Comparison of ENCODE assay signal across 1 cellular context in the genomic region with DNA sequence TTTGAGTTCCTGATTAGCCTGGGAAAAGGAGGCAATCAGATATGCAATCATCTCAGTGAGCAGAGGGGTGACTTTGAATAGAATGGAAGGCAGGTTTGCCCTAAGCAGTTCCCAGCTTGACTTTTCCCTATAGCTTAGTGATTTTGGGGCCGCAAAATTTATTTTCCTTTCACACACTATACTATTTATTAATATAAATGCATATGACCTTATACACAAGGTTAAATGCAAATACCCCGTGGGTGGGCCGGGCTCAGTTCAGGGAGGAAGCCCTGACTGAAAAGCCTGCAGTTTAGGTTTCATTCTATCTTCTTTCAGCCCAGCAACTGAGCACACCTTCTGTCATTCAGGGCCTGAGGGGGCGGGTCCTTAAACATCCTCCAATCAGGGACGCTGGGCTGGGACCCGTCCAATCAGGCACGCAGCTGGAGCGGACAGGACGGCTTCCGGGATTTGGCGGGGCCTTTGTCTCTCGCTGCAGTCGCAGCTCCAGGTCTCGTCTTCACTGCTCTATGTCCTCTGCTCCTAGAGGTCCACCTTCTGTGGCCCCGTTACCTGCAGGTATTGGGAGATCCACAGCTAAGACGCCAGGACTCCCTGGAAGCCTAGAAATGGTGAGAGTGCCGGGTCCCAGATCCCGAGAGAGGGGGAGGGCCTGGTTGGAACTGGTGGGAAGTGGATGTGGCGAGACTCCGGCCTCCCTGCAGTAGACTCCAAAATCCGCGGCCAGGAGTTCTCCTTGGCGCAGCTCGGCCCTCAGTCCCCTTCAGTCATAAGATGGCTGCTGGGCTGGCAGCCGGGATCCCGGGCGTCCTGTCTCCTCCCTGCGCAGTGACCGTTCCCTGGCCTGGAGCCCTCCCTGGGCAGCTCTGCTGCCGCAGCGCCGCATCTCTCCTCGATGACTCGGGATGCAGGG.
A peak's percentile ranks its signal among the peaks of the same experiment; 100 is the strongest.
TF ChIP-seq lines count a peak whose summit lies in the region.

A gene (plus strand): TSS at position 468 of the 916 bp plus-strand sequence. CDS start 45 bp downstream, at position 513.

TF ChIP-seq in HepG2, 621 proteins besides CTCF, POLR2A, EP300 and RAD21 (continued from another document and continues in another):
- TF ChIP-seq ZFP36 (IDR thresholded peaks at IDR 0.05; ENCODE audit: borderline replicate concordance, low read depth, low read length, partially characterized antibody) (no peak), ZNF619 (CRISPR knock-in tag; IDR thresholded peaks at IDR 0.05) (no peak), KAT8 (CRISPR knock-in tag; IDR thresholded peaks at IDR 0.05) (peak; percentile 64; the same call in 1 of the 2 replicates), ZNF30 (CRISPR knock-in tag; IDR thresholded peaks at IDR 0.05) (no peak), SSRP1 (CRISPR knock-in tag; IDR thresholded peaks at IDR 0.05) (no peak), ZNF329 (CRISPR knock-in tag; IDR thresholded peaks at IDR 0.05; ENCODE audit: low read depth) (0 out of 2 replicates have a peak, but pooled peaks have one; percentile 34), GATAD1 (CRISPR knock-in tag; IDR thresholded peaks at IDR 0.05) (no peak), BORCS8-MEF2B (CRISPR knock-in tag; IDR thresholded peaks at IDR 0.05) (peak; percentile 49; the same call in 1 of the 2 replicates), ZNF547 (CRISPR knock-in tag; IDR thresholded peaks at IDR 0.05) (no peak), MATR3 (CRISPR knock-in tag; IDR thresholded peaks at IDR 0.05) (no peak), AHR (CRISPR knock-in tag; IDR thresholded peaks at IDR 0.05) (no peak), HDAC6 (IDR thresholded peaks at IDR 0.05; ENCODE audit: low read depth, low read length) (no peak), CREB1 (IDR thresholded peaks at IDR 0.05) (0 out of 2 replicates have a peak, but pooled peaks have one; percentile 19), CREB1 (CRISPR knock-in tag; IDR thresholded peaks at IDR 0.05) (no peak), ZNF253 (CRISPR knock-in tag; IDR thresholded peaks at IDR 0.05; ENCODE audit: borderline replicate concordance) (no peak), ZNF207 (IDR thresholded peaks at IDR 0.05; ENCODE audit: borderline replicate concordance) (no peak), HOXA3 (CRISPR knock-in tag; IDR thresholded peaks at IDR 0.05) (peak; percentile 59), MYNN (CRISPR knock-in tag; IDR thresholded peaks at IDR 0.05; ENCODE audit: low read depth) (no peak), YY1 (IDR thresholded peaks at IDR 0.05; ENCODE audit: insufficient read depth, insufficient replicate concordance, low read depth, low read length) (no peak), KMT2A (CRISPR knock-in tag; IDR thresholded peaks at IDR 0.05) (peak; percentile 87), TOPORS (CRISPR knock-in tag; IDR thresholded peaks at IDR 0.05) (0 out of 2 replicates have a peak, but pooled peaks have one; percentile 29), REXO4 (CRISPR knock-in tag; IDR thresholded peaks at IDR 0.05; ENCODE audit: borderline replicate concordance) (no peak), ZNF768 (CRISPR knock-in tag; IDR thresholded peaks at IDR 0.05) (0 out of 2 replicates have a peak, but pooled peaks have one; percentile 9), ZFX (CRISPR knock-in tag; IDR thresholded peaks at IDR 0.05; ENCODE audit: low read depth) (peak; percentile 92), JUN (CRISPR knock-in tag; IDR thresholded peaks at IDR 0.05) (no peak), SAP130 (CRISPR knock-in tag; IDR thresholded peaks at IDR 0.05; ENCODE audit: low read depth) (peak; percentile 95), MAZ (IDR thresholded peaks at IDR 0.05; ENCODE audit: borderline replicate concordance, low read depth, low read length) (no peak), MAZ (CRISPR knock-in tag; IDR thresholded peaks at IDR 0.05; ENCODE audit: low read depth) (no peak), U2AF1 (optimal IDR thresholded peaks at IDR 0.05; ENCODE audit: low read depth, low read length) (no peak), ZNF501 (CRISPR knock-in tag; IDR thresholded peaks at IDR 0.05) (peak; percentile 49), RBAK (CRISPR knock-in tag; IDR thresholded peaks at IDR 0.05) (no peak), MEIS1 (CRISPR knock-in tag; IDR thresholded peaks at IDR 0.05; ENCODE audit: borderline replicate concordance) (no peak), ZNF615 (CRISPR knock-in tag; IDR thresholded peaks at IDR 0.05; ENCODE audit: borderline replicate concordance) (no peak)
- TF ChIP-seq, protein P1, sequence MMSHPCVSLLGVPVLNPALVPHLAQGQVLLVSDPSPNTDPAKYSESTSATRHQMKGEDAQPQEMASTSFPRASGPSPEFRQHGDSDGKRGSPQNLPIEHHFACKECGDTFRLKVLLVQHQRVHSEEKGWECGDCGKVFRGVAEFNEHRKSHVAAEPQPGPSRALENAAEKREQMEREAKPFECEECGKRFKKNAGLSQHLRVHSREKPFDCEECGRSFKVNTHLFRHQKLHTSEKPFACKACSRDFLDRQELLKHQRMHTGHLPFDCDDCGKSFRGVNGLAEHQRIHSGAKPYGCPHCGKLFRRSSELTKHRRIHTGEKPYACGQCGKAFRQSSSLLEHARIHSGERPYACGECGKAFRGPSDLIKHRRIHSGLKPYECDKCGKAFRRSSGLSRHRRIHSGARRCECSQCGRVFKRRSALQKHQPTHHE (CRISPR knock-in tag; IDR thresholded peaks at IDR 0.05; ENCODE audit: borderline replicate concordance), result no peak
- TF ChIP-seq, protein P2, sequence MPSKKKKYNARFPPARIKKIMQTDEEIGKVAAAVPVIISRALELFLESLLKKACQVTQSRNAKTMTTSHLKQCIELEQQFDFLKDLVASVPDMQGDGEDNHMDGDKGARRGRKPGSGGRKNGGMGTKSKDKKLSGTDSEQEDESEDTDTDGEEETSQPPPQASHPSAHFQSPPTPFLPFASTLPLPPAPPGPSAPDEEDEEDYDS (CRISPR knock-in tag; IDR thresholded peaks at IDR 0.05), result peak; percentile 37; the same call in 1 of the 2 replicates
- TF ChIP-seq, protein P3, sequence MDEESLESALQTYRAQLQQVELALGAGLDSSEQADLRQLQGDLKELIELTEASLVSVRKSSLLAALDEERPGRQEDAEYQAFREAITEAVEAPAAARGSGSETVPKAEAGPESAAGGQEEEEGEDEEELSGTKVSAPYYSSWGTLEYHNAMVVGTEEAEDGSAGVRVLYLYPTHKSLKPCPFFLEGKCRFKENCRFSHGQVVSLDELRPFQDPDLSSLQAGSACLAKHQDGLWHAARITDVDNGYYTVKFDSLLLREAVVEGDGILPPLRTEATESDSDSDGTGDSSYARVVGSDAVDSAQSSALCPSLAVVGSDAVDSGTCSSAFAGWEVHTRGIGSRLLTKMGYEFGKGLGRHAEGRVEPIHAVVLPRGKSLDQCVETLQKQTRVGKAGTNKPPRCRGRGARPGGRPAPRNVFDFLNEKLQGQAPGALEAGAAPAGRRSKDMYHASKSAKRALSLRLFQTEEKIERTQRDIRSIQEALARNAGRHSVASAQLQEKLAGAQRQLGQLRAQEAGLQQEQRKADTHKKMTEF (CRISPR knock-in tag; IDR thresholded peaks at IDR 0.05), result peak; percentile 45; the same call in 1 of the 2 replicates
- TF ChIP-seq, protein P4, sequence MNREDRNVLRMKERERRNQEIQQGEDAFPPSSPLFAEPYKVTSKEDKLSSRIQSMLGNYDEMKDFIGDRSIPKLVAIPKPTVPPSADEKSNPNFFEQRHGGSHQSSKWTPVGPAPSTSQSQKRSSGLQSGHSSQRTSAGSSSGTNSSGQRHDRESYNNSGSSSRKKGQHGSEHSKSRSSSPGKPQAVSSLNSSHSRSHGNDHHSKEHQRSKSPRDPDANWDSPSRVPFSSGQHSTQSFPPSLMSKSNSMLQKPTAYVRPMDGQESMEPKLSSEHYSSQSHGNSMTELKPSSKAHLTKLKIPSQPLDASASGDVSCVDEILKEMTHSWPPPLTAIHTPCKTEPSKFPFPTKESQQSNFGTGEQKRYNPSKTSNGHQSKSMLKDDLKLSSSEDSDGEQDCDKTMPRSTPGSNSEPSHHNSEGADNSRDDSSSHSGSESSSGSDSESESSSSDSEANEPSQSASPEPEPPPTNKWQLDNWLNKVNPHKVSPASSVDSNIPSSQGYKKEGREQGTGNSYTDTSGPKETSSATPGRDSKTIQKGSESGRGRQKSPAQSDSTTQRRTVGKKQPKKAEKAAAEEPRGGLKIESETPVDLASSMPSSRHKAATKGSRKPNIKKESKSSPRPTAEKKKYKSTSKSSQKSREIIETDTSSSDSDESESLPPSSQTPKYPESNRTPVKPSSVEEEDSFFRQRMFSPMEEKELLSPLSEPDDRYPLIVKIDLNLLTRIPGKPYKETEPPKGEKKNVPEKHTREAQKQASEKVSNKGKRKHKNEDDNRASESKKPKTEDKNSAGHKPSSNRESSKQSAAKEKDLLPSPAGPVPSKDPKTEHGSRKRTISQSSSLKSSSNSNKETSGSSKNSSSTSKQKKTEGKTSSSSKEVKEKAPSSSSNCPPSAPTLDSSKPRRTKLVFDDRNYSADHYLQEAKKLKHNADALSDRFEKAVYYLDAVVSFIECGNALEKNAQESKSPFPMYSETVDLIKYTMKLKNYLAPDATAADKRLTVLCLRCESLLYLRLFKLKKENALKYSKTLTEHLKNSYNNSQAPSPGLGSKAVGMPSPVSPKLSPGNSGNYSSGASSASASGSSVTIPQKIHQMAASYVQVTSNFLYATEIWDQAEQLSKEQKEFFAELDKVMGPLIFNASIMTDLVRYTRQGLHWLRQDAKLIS (CRISPR knock-in tag; IDR thresholded peaks at IDR 0.05), result no peak
- TF ChIP-seq, protein P5, sequence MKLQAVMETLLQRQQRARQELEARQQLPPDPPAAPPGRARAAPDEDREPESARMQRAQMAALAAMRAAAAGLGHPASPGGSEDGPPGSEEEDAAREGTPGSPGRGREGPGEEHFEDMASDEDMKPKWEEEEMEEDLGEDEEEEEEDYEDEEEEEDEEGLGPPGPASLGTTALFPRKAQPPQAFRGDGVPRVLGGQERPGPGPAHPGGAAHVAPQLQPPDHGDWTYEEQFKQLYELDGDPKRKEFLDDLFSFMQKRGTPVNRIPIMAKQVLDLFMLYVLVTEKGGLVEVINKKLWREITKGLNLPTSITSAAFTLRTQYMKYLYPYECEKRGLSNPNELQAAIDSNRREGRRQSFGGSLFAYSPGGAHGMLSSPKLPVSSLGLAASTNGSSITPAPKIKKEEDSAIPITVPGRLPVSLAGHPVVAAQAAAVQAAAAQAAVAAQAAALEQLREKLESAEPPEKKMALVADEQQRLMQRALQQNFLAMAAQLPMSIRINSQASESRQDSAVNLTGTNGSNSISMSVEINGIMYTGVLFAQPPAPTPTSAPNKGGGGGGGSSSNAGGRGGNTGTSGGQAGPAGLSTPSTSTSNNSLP (IDR thresholded peaks at IDR 0.05; ENCODE audit: low read depth, low read length), result no peak
- TF ChIP-seq, protein P6, sequence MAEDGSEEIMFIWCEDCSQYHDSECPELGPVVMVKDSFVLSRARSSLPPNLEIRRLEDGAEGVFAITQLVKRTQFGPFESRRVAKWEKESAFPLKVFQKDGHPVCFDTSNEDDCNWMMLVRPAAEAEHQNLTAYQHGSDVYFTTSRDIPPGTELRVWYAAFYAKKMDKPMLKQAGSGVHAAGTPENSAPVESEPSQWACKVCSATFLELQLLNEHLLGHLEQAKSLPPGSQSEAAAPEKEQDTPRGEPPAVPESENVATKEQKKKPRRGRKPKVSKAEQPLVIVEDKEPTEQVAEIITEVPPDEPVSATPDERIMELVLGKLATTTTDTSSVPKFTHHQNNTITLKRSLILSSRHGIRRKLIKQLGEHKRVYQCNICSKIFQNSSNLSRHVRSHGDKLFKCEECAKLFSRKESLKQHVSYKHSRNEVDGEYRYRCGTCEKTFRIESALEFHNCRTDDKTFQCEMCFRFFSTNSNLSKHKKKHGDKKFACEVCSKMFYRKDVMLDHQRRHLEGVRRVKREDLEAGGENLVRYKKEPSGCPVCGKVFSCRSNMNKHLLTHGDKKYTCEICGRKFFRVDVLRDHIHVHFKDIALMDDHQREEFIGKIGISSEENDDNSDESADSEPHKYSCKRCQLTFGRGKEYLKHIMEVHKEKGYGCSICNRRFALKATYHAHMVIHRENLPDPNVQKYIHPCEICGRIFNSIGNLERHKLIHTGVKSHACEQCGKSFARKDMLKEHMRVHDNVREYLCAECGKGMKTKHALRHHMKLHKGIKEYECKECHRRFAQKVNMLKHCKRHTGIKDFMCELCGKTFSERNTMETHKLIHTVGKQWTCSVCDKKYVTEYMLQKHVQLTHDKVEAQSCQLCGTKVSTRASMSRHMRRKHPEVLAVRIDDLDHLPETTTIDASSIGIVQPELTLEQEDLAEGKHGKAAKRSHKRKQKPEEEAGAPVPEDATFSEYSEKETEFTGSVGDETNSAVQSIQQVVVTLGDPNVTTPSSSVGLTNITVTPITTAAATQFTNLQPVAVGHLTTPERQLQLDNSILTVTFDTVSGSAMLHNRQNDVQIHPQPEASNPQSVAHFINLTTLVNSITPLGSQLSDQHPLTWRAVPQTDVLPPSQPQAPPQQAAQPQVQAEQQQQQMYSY (CRISPR knock-in tag; IDR thresholded peaks at IDR 0.05), result no peak
- TF ChIP-seq, protein P7, sequence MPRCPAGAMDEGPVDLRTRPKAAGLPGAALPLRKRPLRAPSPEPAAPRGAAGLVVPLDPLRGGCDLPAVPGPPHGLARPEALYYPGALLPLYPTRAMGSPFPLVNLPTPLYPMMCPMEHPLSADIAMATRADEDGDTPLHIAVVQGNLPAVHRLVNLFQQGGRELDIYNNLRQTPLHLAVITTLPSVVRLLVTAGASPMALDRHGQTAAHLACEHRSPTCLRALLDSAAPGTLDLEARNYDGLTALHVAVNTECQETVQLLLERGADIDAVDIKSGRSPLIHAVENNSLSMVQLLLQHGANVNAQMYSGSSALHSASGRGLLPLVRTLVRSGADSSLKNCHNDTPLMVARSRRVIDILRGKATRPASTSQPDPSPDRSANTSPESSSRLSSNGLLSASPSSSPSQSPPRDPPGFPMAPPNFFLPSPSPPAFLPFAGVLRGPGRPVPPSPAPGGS (CRISPR knock-in tag; IDR thresholded peaks at IDR 0.05), result no peak
- TF ChIP-seq, protein P8, sequence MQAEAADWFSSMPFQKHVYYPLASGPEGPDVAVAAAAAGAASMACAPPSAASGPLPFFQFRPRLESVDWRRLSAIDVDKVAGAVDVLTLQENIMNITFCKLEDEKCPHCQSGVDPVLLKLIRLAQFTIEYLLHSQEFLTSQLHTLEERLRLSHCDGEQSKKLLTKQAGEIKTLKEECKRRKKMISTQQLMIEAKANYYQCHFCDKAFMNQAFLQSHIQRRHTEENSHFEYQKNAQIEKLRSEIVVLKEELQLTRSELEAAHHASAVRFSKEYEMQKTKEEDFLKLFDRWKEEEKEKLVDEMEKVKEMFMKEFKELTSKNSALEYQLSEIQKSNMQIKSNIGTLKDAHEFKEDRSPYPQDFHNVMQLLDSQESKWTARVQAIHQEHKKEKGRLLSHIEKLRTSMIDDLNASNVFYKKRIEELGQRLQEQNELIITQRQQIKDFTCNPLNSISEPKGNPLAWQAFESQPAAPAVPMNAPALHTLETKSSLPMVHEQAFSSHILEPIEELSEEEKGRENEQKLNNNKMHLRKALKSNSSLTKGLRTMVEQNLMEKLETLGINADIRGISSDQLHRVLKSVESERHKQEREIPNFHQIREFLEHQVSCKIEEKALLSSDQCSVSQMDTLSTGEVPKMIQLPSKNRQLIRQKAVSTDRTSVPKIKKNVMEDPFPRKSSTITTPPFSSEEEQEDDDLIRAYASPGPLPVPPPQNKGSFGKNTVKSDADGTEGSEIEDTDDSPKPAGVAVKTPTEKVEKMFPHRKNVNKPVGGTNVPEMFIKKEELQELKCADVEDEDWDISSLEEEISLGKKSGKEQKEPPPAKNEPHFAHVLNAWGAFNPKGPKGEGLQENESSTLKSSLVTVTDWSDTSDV (CRISPR knock-in tag; IDR thresholded peaks at IDR 0.05), result no peak
